24 cellular contexts compared by ENCODE assay signal in genomic region chr6:167589615-167589940, GRCh38.
DNase-seq lines count a peak whose midpoint lies in the region; ATAC-seq and TF ChIP-seq lines count a peak whose summit lies in the region.
"Had no signal": no experiment of that assay in that cellular context is flagged by ENCODE, and none has a peak within 500 bp of the region (broad histone marks: within the 10 kb centered on the region; RNA-seq: fewer than 3 reads in every experiment).

No MANE protein-coding gene starts in this region.

- peak overlapping the region in 7 of 11 experiments; percentile 20 to 56 (median 29); a peak in 8 of 22 replicates for H3K9ac ChIP-seq in BLaER1 treated with 17β-estradiol and CSF1 and Interleukin-3, amounts not matched to agents 10 nM and 100 nM
- no peak overlapping the region for H3K9ac ChIP-seq in colonic mucosa (ENCODE audit: low read depth in 2 of 2, low read length in 2 of 2)
- H3K9ac ChIP-seq: KMS-11 had no signal

- ATAC-seq in right lobe of liver: no peak
- ATAC-seq: A549, HCT116 had no signal

- H3K4me2 ChIP-seq in BLaER1 treated with 17β-estradiol and CSF1 and Interleukin-3, amounts not matched to agents 10 nM and 100 nM: peak overlapping the region; percentile 65 to 96 (median 85)
- H3K4me2 ChIP-seq: A549, KMS-11 had no signal

- POLR2A ChIA-PET in A673 (lab: Charles Lee; ENCODE audit: low non-redundant PET): no interaction called here

- intact Hi-C loops in A673 (cut with micrococcal nuclease; ENCODE audit: unreplicated experiment) (no loop called here), colonic mucosa (cut with DNase I) (no loop called here), sigmoid colon (cut with DNase I) (no loop called here), right lobe of liver (cut with DNase I) (no loop called here)

- TF ChIP-seq POLR2A in sigmoid colon (IDR thresholded peaks at IDR 0.05) (no peak), right lobe of liver (IDR thresholded peaks at IDR 0.05) (no peak)

- TF ChIP-seq CTCF in A673 (conservative IDR thresholded peaks at IDR 0.05; ENCODE audit: low read depth, low read length) (no peak), colonic mucosa (IDR thresholded peaks at IDR 0.05) (no peak), sigmoid colon (IDR thresholded peaks at IDR 0.05) (no peak), right lobe of liver (IDR thresholded peaks at IDR 0.05) (no peak)

- TF ChIP-seq EP300 in sigmoid colon (IDR thresholded peaks at IDR 0.05): no peak

- H3K9me3 ChIP-seq in A673 (ENCODE audit: low read depth, low read length, poor library complexity, severe bottlenecking) (peaks cover 14% of the 10 kb centered on the region), colonic mucosa (no peaks in the 10 kb centered on the region), sigmoid colon (no peaks in the 10 kb centered on the region), right lobe of liver (no peaks in the 10 kb centered on the region)
- H3K9me3 ChIP-seq in BLaER1 treated with 17β-estradiol and CSF1 and Interleukin-3, amounts not matched to agents 10 nM and 100 nM (replicated peaks in 1 of 11): peaks cover 0 to 28% (median 18%) of the 10 kb centered on the region in 11 experiments; a peak in 15 of 22 replicates
- H3K9me3 ChIP-seq: A549 had no signal

- CTCF ChIA-PET in A673 (lab: Charles Lee): no interaction called here

- H3K4me1 ChIP-seq in A673 (ENCODE audit: insufficient read depth, low read length, poor library complexity, severe bottlenecking) (peaks cover 16% of the 10 kb centered on the region), colonic mucosa (no peaks in the 10 kb centered on the region), sigmoid colon (no peaks in the 10 kb centered on the region), right lobe of liver (no peaks in the 10 kb centered on the region)
- peaks cover 12 to 29% (median 24%) of the 10 kb centered on the region in 10 experiments for H3K4me1 ChIP-seq in BLaER1 treated with 17β-estradiol and CSF1 and Interleukin-3, amounts not matched to agents 10 nM and 100 nM
- H3K4me1 ChIP-seq: A549 had no signal

- H3K4me3 ChIP-seq in A673 (ENCODE audit: low read depth, low read length, poor library complexity, severe bottlenecking) (no peak overlapping the region), colonic mucosa (no peak overlapping the region), sigmoid colon (no peak overlapping the region), right lobe of liver (no peak overlapping the region)
- H3K4me3 ChIP-seq in BLaER1 treated with 17β-estradiol and CSF1 and Interleukin-3, amounts not matched to agents 10 nM and 100 nM: peak overlapping the region in 5 of 10 experiments; percentile 11 to 42 (median 31); a peak in 8 of 20 replicates
- H3K4me3 ChIP-seq: A549 had no signal

- no peaks in the 10 kb centered on the region for H4K20me1 ChIP-seq in BLaER1 treated with 17β-estradiol and CSF1 and Interleukin-3, amounts not matched to agents 10 nM and 100 nM

- DNase-seq in A673 (ENCODE audit: low spot score) (peak; percentile 63), colonic mucosa (peak; percentile 9), sigmoid colon (peak; percentile 30), right lobe of liver (no peak), NCI-H1417 (lab: John Stamatoyannopoulos, UW) (no peak), HT-29 (ENCODE audit: low spot score) (no peak)
- no peak for DNase-seq in activated CD4-positive, alpha-beta T cell treated with anti-CD3 and anti-CD28 coated beads, Interleukin-2, amount 50 U/mL, for 1 hour
- DNase-seq: Calu3; CD8-positive, alpha-beta memory T cell; DMS79 treated with DMSO at 0.1 percent for 48 hours; GF-D8; MM.1S; NCI-H1048; NCI-H1417 treated with DMSO at 0.1 percent for 48 hours; NCI-H1694 treated with DMSO at 0.1 percent for 48 hours; NCI-H2081; NCI-H2227 treated with DMSO at 0.1 percent for 48 hours; NCI-H526 treated with DMSO at 0.1 percent for 48 hours; SHP77 treated with DMSO at 0.1 percent for 48 hours had no signal

- no TSS peak for BruUV-seq in A673 (replicated peaks; lab: Mats Ljungman, UMichigan)

- 53 to 56% methylated on average over 10 of the region's 10 CpGs for WGBS in sigmoid colon, 2 donors
- 58% methylated on average over 2 of the region's 10 CpGs for WGBS in right lobe of liver (ENCODE audit: insufficient coverage, low coverage, low lambda C conversion rate, missing lambda C conversion rate)

- no peak overlapping the region for H3K27ac ChIP-seq in A673 (ENCODE audit: low read depth, low read length, poor library complexity, severe bottlenecking)
- peak overlapping the region in 6 of 11 experiments; percentile 19 to 73 (median 46); a peak in 11 of 22 replicates for H3K27ac ChIP-seq in BLaER1 treated with 17β-estradiol and CSF1 and Interleukin-3, amounts not matched to agents 10 nM and 100 nM
- no peak overlapping the region for H3K27ac ChIP-seq in colonic mucosa
- H3K27ac ChIP-seq in sigmoid colon: no peak overlapping the region
- H3K27ac ChIP-seq in right lobe of liver: no peak overlapping the region
- H3K27ac ChIP-seq: A549, KMS-11, RWPE1 had no signal

- H3K36me3 ChIP-seq in A673 (ENCODE audit: insufficient read depth, low read length, poor library complexity, severe bottlenecking): no peaks in the 10 kb centered on the region
- H3K36me3 ChIP-seq in BLaER1 treated with 17β-estradiol and CSF1 and Interleukin-3, amounts not matched to agents 10 nM and 100 nM: no peaks in the 10 kb centered on the region
- no peaks in the 10 kb centered on the region for H3K36me3 ChIP-seq in colonic mucosa
- H3K36me3 ChIP-seq in sigmoid colon: no peaks in the 10 kb centered on the region
- no peaks in the 10 kb centered on the region for H3K36me3 ChIP-seq in right lobe of liver

- H3K27me3 ChIP-seq in A673 (replicated peaks; ENCODE audit: insufficient read depth, low read depth, low read length, poor library complexity): no peaks in the 10 kb centered on the region
- H3K27me3 ChIP-seq in BLaER1 treated with 17β-estradiol and CSF1 and Interleukin-3, amounts not matched to agents 10 nM and 100 nM: no peaks in the 10 kb centered on the region
- H3K27me3 ChIP-seq in colonic mucosa: no peaks in the 10 kb centered on the region
- no peaks in the 10 kb centered on the region for H3K27me3 ChIP-seq in sigmoid colon
- no peaks in the 10 kb centered on the region for H3K27me3 ChIP-seq in right lobe of liver

Comparison
In these comparisons a context has a peak if more than half of its experiments do, and no peak if none do; other contexts are left out.
1. DNase-seq: peak in A673 (single experiment), colonic mucosa (single experiment) and sigmoid colon (single experiment); none in right lobe of liver (0 of 3), activated CD4-positive, alpha-beta T cell treated with anti-CD3 and anti-CD28 coated beads, Interleukin-2, amount 50 U/mL, for 1 hour (single experiment), NCI-H1417 (0 of 3) and HT-29 (single experiment).
2. H3K27ac ChIP-seq: peak in BLaER1 treated with 17β-estradiol and CSF1 and Interleukin-3, amounts not matched to agents 10 nM and 100 nM (6 of 11); none in A673 (single experiment), colonic mucosa (single experiment), sigmoid colon (0 of 4) and right lobe of liver (0 of 3).
3. H3K9ac ChIP-seq: peak in BLaER1 treated with 17β-estradiol and CSF1 and Interleukin-3, amounts not matched to agents 10 nM and 100 nM (7 of 11); none in colonic mucosa (0 of 2).